19 cellular contexts compared by ENCODE assay signal in the genomic region with DNA sequence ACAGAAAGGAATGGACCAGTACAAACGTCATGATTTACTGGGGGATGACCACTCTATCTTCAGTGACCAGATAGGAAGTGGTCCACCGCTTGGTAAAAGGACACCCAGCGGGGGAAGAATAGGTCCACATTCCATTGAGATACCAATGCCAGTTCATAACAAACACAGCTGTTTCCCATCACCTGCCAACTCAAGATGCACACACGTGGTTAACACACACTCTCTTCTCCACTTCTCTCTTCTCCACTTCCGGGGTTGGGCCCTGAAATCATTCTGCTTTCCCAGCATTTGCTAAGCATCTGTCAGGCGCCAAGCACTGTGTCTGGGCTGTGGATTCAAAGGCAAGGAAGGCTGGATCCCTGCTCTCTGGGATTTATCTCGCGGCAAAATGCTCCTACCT.
"Had no signal": no experiment of that assay in that cellular context is flagged by ENCODE, and none has a peak within 500 bp of the region (broad histone marks: within the 10 kb centered on the region; RNA-seq: fewer than 3 reads in every experiment).

No MANE protein-coding gene starts in this region.

- H3K27ac ChIP-seq: gastroesophageal sphincter, left ventricle myocardium inferior, psoas muscle, skin epidermis, suprapubic skin, transverse colon had no signal

- H3K9me3 Mint-ChIP-seq: activated B cell treated with CpG ODN at 0.5 μM for 24 hours; activated CD4-positive, alpha-beta memory T cell treated with anti-CD3 and anti-CD28 coated beads for 36 hours; immature natural killer cell; neural crest cell; stimulated activated naive CD8-positive, alpha-beta T cell treated with anti-CD3 and anti-CD28 coated beads, Interleukin-15, amount 100 ng/mL, for 72 hours had no signal

- H3K27ac Mint-ChIP-seq: activated B cell treated with CpG ODN at 0.5 μM for 24 hours; activated CD4-positive, alpha-beta memory T cell treated with anti-CD3 and anti-CD28 coated beads for 36 hours; activated naive CD8-positive, alpha-beta T cell; immature natural killer cell had no signal

- H3K4me3 ChIP-seq: gastroesophageal sphincter, left ventricle myocardium inferior, psoas muscle, skin epidermis, suprapubic skin, transverse colon had no signal

- H3K27me3 ChIP-seq: gastroesophageal sphincter, suprapubic skin, transverse colon had no signal

- H3K27me3 Mint-ChIP-seq: activated B cell treated with CpG ODN at 0.5 μM for 24 hours; activated CD4-positive, alpha-beta memory T cell treated with anti-CD3 and anti-CD28 coated beads for 36 hours; activated naive CD8-positive, alpha-beta T cell; stimulated activated naive CD8-positive, alpha-beta T cell treated with anti-CD3 and anti-CD28 coated beads, Interleukin-15, amount 100 ng/mL, for 72 hours had no signal

- H3K4me3 Mint-ChIP-seq: activated B cell treated with CpG ODN at 0.5 μM for 24 hours; activated CD4-positive, alpha-beta memory T cell treated with anti-CD3 and anti-CD28 coated beads for 36 hours; activated naive CD8-positive, alpha-beta T cell; immature natural killer cell; neural crest cell; stimulated activated naive CD8-positive, alpha-beta T cell treated with anti-CD3 and anti-CD28 coated beads, Interleukin-15, amount 100 ng/mL, for 72 hours had no signal

- DNase-seq: activated B cell treated with CpG ODN at 0.5 μM for 24 hours; activated CD4-positive, alpha-beta memory T cell treated with anti-CD3 and anti-CD28 coated beads for 36 hours; activated CD4-positive, alpha-beta T cell treated with anti-CD3 and anti-CD28 coated beads for 4 hours; activated T-cell treated with anti-CD3 and anti-CD28 coated beads for 4 hours; amniotic stem cell; immature natural killer cell; kidney glomerular epithelial cell; left ventricle myocardium inferior; psoas muscle; right cardiac atrium; stimulated activated CD4-positive, alpha-beta T cell treated with anti-CD3 and anti-CD28 coated beads, Interleukin-15, amount 100 ng/mL, for 24 hours; stimulated activated CD4-positive, alpha-beta T cell treated with anti-CD3 and anti-CD28 coated beads, Interleukin-2, amount 100 ng/mL, for 48 hours; stimulated activated naive CD8-positive, alpha-beta T cell treated with anti-CD3 and anti-CD28 coated beads, Interleukin-15, amount 100 ng/mL, for 72 hours; transverse colon had no signal

- H3K4me1 Mint-ChIP-seq: activated B cell treated with CpG ODN at 0.5 μM for 24 hours; neural crest cell; stimulated activated naive CD8-positive, alpha-beta T cell treated with anti-CD3 and anti-CD28 coated beads, Interleukin-15, amount 100 ng/mL, for 72 hours had no signal
